ENCODE assay signal across 11 cellular contexts in the genomic region with DNA sequence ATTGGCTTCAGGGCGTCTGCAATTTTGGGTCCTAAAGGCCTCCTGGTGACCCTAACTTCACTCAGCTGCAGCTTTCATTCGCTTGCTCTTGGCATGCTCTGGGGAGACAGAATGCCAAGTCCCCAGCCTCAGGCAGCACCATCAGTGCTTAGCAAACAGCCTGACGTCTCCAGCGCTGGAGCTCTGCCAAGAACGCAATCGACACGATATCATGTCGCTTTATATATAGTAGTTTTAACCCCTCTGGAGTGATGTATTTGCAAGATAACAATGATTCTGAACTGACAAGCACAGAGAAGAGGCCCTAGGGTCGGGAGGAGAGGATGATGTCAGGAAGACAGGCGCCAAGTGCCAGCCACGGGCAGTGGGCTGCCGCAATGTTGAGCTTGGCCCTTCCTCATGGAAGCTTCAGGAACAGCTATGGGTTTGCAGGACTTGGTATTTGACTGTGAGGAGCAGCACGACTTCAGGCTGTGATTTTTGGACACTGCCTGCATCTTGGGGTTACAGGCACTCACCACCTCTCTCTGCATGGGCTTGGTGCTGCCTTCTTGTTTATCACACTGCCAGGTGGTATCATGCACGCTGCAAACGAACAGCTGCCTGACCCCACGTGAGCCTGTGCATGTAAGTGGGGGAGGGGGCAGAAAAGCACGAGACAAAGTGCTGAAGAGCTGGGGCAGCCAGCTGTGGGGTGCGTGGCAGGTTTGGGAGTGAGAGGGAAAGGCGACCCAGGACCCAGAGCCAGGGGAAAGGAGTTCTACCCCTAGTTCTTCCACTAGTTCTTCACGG. TPM values are rescaled to one million over a fixed set of nuclear protein-coding genes. Genes with fewer than 3 reads are reported as not detected.
DNase-seq lines count a peak whose midpoint lies in the region; ATAC-seq and TF ChIP-seq lines count a peak whose summit lies in the region.
"Had no signal": no experiment of that assay in that cellular context is flagged by ENCODE, and none has a peak within 500 bp of the region (broad histone marks: within the 10 kb centered on the region; RNA-seq: fewer than 3 reads in every experiment).

No MANE protein-coding gene starts in this region.

- POLR2A ChIA-PET in activated CD4-positive, alpha-beta T cell treated with anti-CD3 and anti-CD28 coated beads, Interleukin-2, amount 10 ng/mL, durations not matched to agents 7 days and 5 days (lab: Charles Lee) = no interaction called here

- peak overlapping the region; percentile 34 for H3K4me3 Mint-ChIP-seq in glutamatergic neuron (ENCODE audit: unreplicated experiment)
- H3K4me3 Mint-ChIP-seq in activated CD4-positive, alpha-beta T cell treated with anti-CD3 and anti-CD28 coated beads, Interleukin-2, amount 10 ng/mL, durations not matched to agents 7 days and 5 days = no peak overlapping the region
- H3K4me3 Mint-ChIP-seq: mesothelial cell of epicardium had no signal

- peaks cover 6% of the 10 kb centered on the region for H3K27me3 Mint-ChIP-seq in glutamatergic neuron (ENCODE audit: unreplicated experiment)
- H3K27me3 Mint-ChIP-seq in activated CD4-positive, alpha-beta T cell treated with anti-CD3 and anti-CD28 coated beads, Interleukin-2, amount 10 ng/mL, durations not matched to agents 7 days and 5 days = peaks cover 13% of the 10 kb centered on the region

- CTCF ChIA-PET in activated CD4-positive, alpha-beta T cell treated with anti-CD3 and anti-CD28 coated beads, Interleukin-2, amount 10 ng/mL, durations not matched to agents 7 days and 5 days (lab: Charles Lee) = no interaction called here

- DNase-seq in DMS153 (lab: John Stamatoyannopoulos, UW) (peak; percentile 81), NCI-H1436 treated with DMSO at 0.1 percent for 48 hours (lab: John Stamatoyannopoulos, UW) (peak; percentile 22), NCI-H748 (lab: John Stamatoyannopoulos, UW; ENCODE audit: unreplicated experiment) (peak; percentile 92), glutamatergic neuron (no peak), iPS-NIHi7 (ENCODE audit: extremely low spot score) (no peak)
- no peak for DNase-seq in activated CD4-positive, alpha-beta T cell treated with anti-CD3 and anti-CD28 coated beads, Interleukin-2, amount 10 ng/mL, durations not matched to agents 7 days and 5 days
- no peak for DNase-seq in stimulated activated CD4-positive, alpha-beta T cell treated with anti-CD3 and anti-CD28 coated beads, Interleukin-2, amount 100 ng/mL, for 24 hours
- DNase-seq: right lobe of liver had no signal

- no peak for TF ChIP-seq CTCF in glutamatergic neuron (IDR thresholded peaks at IDR 0.05; ENCODE audit: partially characterized antibody, unreplicated experiment)

- peaks cover 25% of the 10 kb centered on the region for H3K4me1 Mint-ChIP-seq in glutamatergic neuron (ENCODE audit: low read depth, unreplicated experiment)
- peaks cover 23% of the 10 kb centered on the region for H3K4me1 Mint-ChIP-seq in activated CD4-positive, alpha-beta T cell treated with anti-CD3 and anti-CD28 coated beads, Interleukin-2, amount 10 ng/mL, durations not matched to agents 7 days and 5 days

- ATAC-seq in HG03354 (IDR thresholded peaks at IDR 0.05; ENCODE audit: poor library complexity, severe bottlenecking, unreplicated experiment) = no peak
- ATAC-seq: right lobe of liver had no signal

- peaks cover 13% of the 10 kb centered on the region for H3K9me3 Mint-ChIP-seq in glutamatergic neuron (ENCODE audit: unreplicated experiment)
- H3K9me3 Mint-ChIP-seq in activated CD4-positive, alpha-beta T cell treated with anti-CD3 and anti-CD28 coated beads, Interleukin-2, amount 10 ng/mL, durations not matched to agents 7 days and 5 days = no peaks in the 10 kb centered on the region
- H3K9me3 Mint-ChIP-seq: mesothelial cell of epicardium had no signal

- peaks cover 12% of the 10 kb centered on the region for H3K36me3 Mint-ChIP-seq in glutamatergic neuron (ENCODE audit: unreplicated experiment)
- no peaks in the 10 kb centered on the region for H3K36me3 Mint-ChIP-seq in activated CD4-positive, alpha-beta T cell treated with anti-CD3 and anti-CD28 coated beads, Interleukin-2, amount 10 ng/mL, durations not matched to agents 7 days and 5 days (ENCODE audit: low read depth)
- H3K36me3 Mint-ChIP-seq: mesothelial cell of epicardium had no signal

- no peak overlapping the region for H3K27ac Mint-ChIP-seq in glutamatergic neuron (ENCODE audit: unreplicated experiment)
- H3K27ac Mint-ChIP-seq in activated CD4-positive, alpha-beta T cell treated with anti-CD3 and anti-CD28 coated beads, Interleukin-2, amount 10 ng/mL, durations not matched to agents 7 days and 5 days = no peak overlapping the region
- H3K27ac Mint-ChIP-seq: mesothelial cell of epicardium had no signal

RNA-seq across cellular contexts. Expression of a gene that starts 26.1 kb away (rescaled TPM):
- total RNA-seq in glutamatergic neuron (ENCODE audit: unreplicated experiment) = 240 TPM
- 1 to 10 TPM; 1.4 to 1.6 TPM for total RNA-seq in activated CD4-positive, alpha-beta T cell treated with anti-CD3 and anti-CD28 coated beads, Interleukin-2, amount 10 ng/mL, durations not matched to agents 7 days and 5 days
- total RNA-seq: endothelial cell of umbilical vein had no signal

RNA-seq across cellular contexts. Expression of a gene that starts 54.2 kb away (rescaled TPM):
- 1.0 TPM for total RNA-seq in glutamatergic neuron (ENCODE audit: unreplicated experiment)
- 1 to 10 TPM; 1.6 to 2.4 TPM for total RNA-seq in activated CD4-positive, alpha-beta T cell treated with anti-CD3 and anti-CD28 coated beads, Interleukin-2, amount 10 ng/mL, durations not matched to agents 7 days and 5 days

Comparison
In these comparisons a context has a peak if more than half of its experiments do, and no peak if none do; other contexts are left out.
1. DNase-seq: peak in DMS153 (single experiment), NCI-H1436 treated with DMSO at 0.1 percent for 48 hours (single experiment) and NCI-H748 (single experiment); none in glutamatergic neuron (single experiment), iPS-NIHi7 (single experiment), activated CD4-positive, alpha-beta T cell treated with anti-CD3 and anti-CD28 coated beads, Interleukin-2, amount 10 ng/mL, durations not matched to agents 7 days and 5 days (single experiment) and stimulated activated CD4-positive, alpha-beta T cell treated with anti-CD3 and anti-CD28 coated beads, Interleukin-2, amount 100 ng/mL, for 24 hours (0 of 2).
2. RNA of a gene that starts 26.1 kb away (total RNA-seq): 240 TPM in glutamatergic neuron (single experiment); 1.4 to 1.6 TPM in activated CD4-positive, alpha-beta T cell treated with anti-CD3 and anti-CD28 coated beads, Interleukin-2, amount 10 ng/mL, durations not matched to agents 7 days and 5 days; every median in the first group is over 10 times any median in the second.